In genomic region chr3:44509393-44509921, GRCh38 we compare ENCODE assay signal across 8 cellular contexts. TPM values are rescaled to one million over a fixed set of nuclear protein-coding genes. Genes with fewer than 3 reads are reported as not detected.
DNase-seq lines count a peak whose midpoint lies in the region; ATAC-seq, FAIRE-seq and TF ChIP-seq lines count a peak whose summit lies in the region.

No MANE protein-coding gene starts in this region.

- no peak for TF ChIP-seq POLR2A in H54 (IDR thresholded peaks at IDR 0.05; ENCODE audit: low read depth, low read length)
- no peak for TF ChIP-seq POLR2A in heart left ventricle (IDR thresholded peaks at IDR 0.05)
- TF ChIP-seq POLR2A in gastrocnemius medialis (IDR thresholded peaks at IDR 0.05) = no peak

- DNase-seq in BE2C (no peak), H54 (ENCODE audit: insufficient read length, low spot score) (peak; percentile 15), WTC11 (ENCODE audit: low spot score) (no peak), heart left ventricle (no peak), gastrocnemius medialis (peak in 1 of 2 donors; percentile 15), NCI-H1417 (lab: John Stamatoyannopoulos, UW) (no peak)
- no peak for DNase-seq in activated CD4-positive, CD25-positive, alpha-beta regulatory T cell treated with anti-CD3 and anti-CD28 coated beads, Interleukin-2, amount 50 U/mL, for 72 hours

- H3K36me3 ChIP-seq in BE2C (no peaks in the 10 kb centered on the region), heart left ventricle (peaks cover 0 to 10% (median 0%) of the 10 kb centered on the region in 9 donors), gastrocnemius medialis (peaks cover 0 to 7% of the 10 kb centered on the region in 2 donors)

- H3K27ac Mint-ChIP-seq in WTC11 = no peak overlapping the region; the same call in 1 of the 2 replicates

- POLR2A ChIA-PET in WTC11 (lab: Charles Lee) = interaction anchor here (2.0 kb wide), 1 partner anchor 171 kb away, joined by 8 read pairs; the partner anchor contains the start of gene TCAIM

- no peak for ATAC-seq in WTC11
- peak in 3 of 4 donors; percentile 14 to 36 (median 28) for ATAC-seq in heart left ventricle
- ATAC-seq in gastrocnemius medialis = no peak
- no peak for ATAC-seq in GM19467 (IDR thresholded peaks at IDR 0.05; ENCODE audit: unreplicated experiment)

- H3K9me3 Mint-ChIP-seq in WTC11 = no peaks in the 10 kb centered on the region

- H3K36me3 Mint-ChIP-seq in WTC11 = peaks cover 8% of the 10 kb centered on the region; the same call in 1 of the 2 replicates

- in situ Hi-C loops in gastrocnemius medialis (cut with MboI; ENCODE audit: low sequenced_read_pairs in 4 of 4) = loop anchor here in 1 of 4 donors (25.0 kb wide), 1 partner anchor 172 kb away; the partner anchor contains the start of gene TCAIM

- H3K27ac ChIP-seq in heart left ventricle = peak overlapping the region in 10 of 12 donors; percentile 79 to 94 (median 90)
- peak overlapping the region; percentile 88 to 91 (median 89) for H3K27ac ChIP-seq in gastrocnemius medialis

- 30 to 58% (median 36%) methylated on average over 2 of the region's 2 CpGs for WGBS in heart left ventricle, 4 donors

- intact Hi-C loops in heart left ventricle (cut with DNase I) (no loop called here), gastrocnemius medialis (cut with DNase I; ENCODE audit: low total_unique reads) (loop anchor here (5.0 kb wide), 1 partner anchor 187 kb away; no protein-coding TSS in a partner anchor)

- H3K27me3 ChIP-seq in BE2C (no peaks in the 10 kb centered on the region), heart left ventricle (no peaks in the 10 kb centered on the region), gastrocnemius medialis (no peaks in the 10 kb centered on the region)

- H3K9me3 ChIP-seq in BE2C (no peaks in the 10 kb centered on the region), heart left ventricle (peaks cover 0 to 9% (median 0%) of the 10 kb centered on the region in 12 donors), gastrocnemius medialis (no peaks in the 10 kb centered on the region)

- H3K27me3 Mint-ChIP-seq in WTC11 (ENCODE audit: low read depth) = peaks cover 3% of the 10 kb centered on the region; the same call in 1 of the 2 replicates

- H3K4me3 Mint-ChIP-seq in WTC11 = peak overlapping the region; percentile 93

- H3K4me1 ChIP-seq in BE2C (no peaks in the 10 kb centered on the region), heart left ventricle (peaks cover 0 to 29% (median 14%) of the 10 kb centered on the region in 12 donors), gastrocnemius medialis (peaks cover 13 to 15% of the 10 kb centered on the region in 2 donors)

- CTCF ChIA-PET in WTC11 (lab: Charles Lee) = no interaction called here

- peak overlapping the region; percentile 79 for H3K4me3 ChIP-seq in BE2C (ENCODE audit: low read depth, low read length)
- H3K4me3 ChIP-seq in heart left ventricle = peak overlapping the region; percentile 74 to 99 (median 92)
- H3K4me3 ChIP-seq in gastrocnemius medialis = peak overlapping the region; percentile 64 to 83 (median 77)

- TF ChIP-seq CTCF in BE2C (IDR thresholded peaks at IDR 0.05; ENCODE audit: low read depth, low read length) = no peak
- no peak for TF ChIP-seq CTCF in WTC11 (IDR thresholded peaks at IDR 0.05)
- no peak for TF ChIP-seq CTCF in heart left ventricle (IDR thresholded peaks at IDR 0.05)
- no peak for TF ChIP-seq CTCF in gastrocnemius medialis (IDR thresholded peaks at IDR 0.05 in 4 of 5, conservative IDR thresholded peaks at IDR 0.05 in 1 of 5)

- no peak for FAIRE-seq in H54 (lab: Jason Lieb, UNC)

- peaks cover 42% of the 10 kb centered on the region for H3K4me1 Mint-ChIP-seq in WTC11

TF ChIP-seq in WTC11, 78 proteins besides CTCF, POLR2A, EP300 and RAD21 (continues in another document):
- TF ChIP-seq ZNF671 (CRISPR knock-in tag; IDR thresholded peaks at IDR 0.05) (no peak), CREB1 (CRISPR knock-in tag; IDR thresholded peaks at IDR 0.05) (no peak), EMX1 (CRISPR knock-in tag; IDR thresholded peaks at IDR 0.05) (no peak), FOXP1 (CRISPR knock-in tag; IDR thresholded peaks at IDR 0.05; ENCODE audit: borderline replicate concordance) (no peak), GABPB1 (CRISPR knock-in tag; IDR thresholded peaks at IDR 0.05) (no peak), SMAD3 (CRISPR knock-in tag; IDR thresholded peaks at IDR 0.05; ENCODE audit: borderline replicate concordance) (no peak), CDX4 (CRISPR knock-in tag; IDR thresholded peaks at IDR 0.05; ENCODE audit: borderline replicate concordance) (no peak), AR (CRISPR knock-in tag; IDR thresholded peaks at IDR 0.05) (no peak), CBFB (CRISPR knock-in tag; IDR thresholded peaks at IDR 0.05; ENCODE audit: low read depth) (no peak), ZNF425 (CRISPR knock-in tag; conservative IDR thresholded peaks at IDR 0.05) (no peak), ELF4 (CRISPR knock-in tag; IDR thresholded peaks at IDR 0.05; ENCODE audit: low read depth) (no peak), NFYB (CRISPR knock-in tag; conservative IDR thresholded peaks at IDR 0.05; ENCODE audit: low read depth) (no peak), ZNF317 (CRISPR knock-in tag; IDR thresholded peaks at IDR 0.05; ENCODE audit: borderline replicate concordance, low read depth) (no peak), NR3C1 (CRISPR knock-in tag; conservative IDR thresholded peaks at IDR 0.05; ENCODE audit: low read depth) (no peak), E2F1 (CRISPR knock-in tag; IDR thresholded peaks at IDR 0.05) (no peak), ZNF416 (CRISPR knock-in tag; IDR thresholded peaks at IDR 0.05) (no peak)

RNA-seq across cellular contexts. Expression of gene ZNF445, which starts 32.0 kb away (rescaled TPM):
- 4.2 TPM for polyA plus RNA-seq in BE2C (2012; ENCODE audit: insufficient read depth, insufficient read length, low read depth)
- total RNA-seq in WTC11 (2021) = 20.3 to 27.7 TPM (median 26.0 TPM) in 3 replicates
- total RNA-seq in heart left ventricle = 10 to 100 TPM in 7 of 9 donors, 1 to 10 TPM in 2; 5.7 to 19.9 (median 12.3) TPM
- 1 to 10 TPM; 4.9 to 5.4 TPM for polyA plus RNA-seq in heart left ventricle
- total RNA-seq in gastrocnemius medialis = 1 to 10 TPM; 3.6 to 6.2 (median 3.8) TPM

RNA-seq across cellular contexts. Expression of gene ZKSCAN7, which starts 45.5 kb away (rescaled TPM):
- polyA plus RNA-seq in BE2C (2012; ENCODE audit: insufficient read depth, insufficient read length, low read depth) = 2.8 TPM
- total RNA-seq in WTC11 (2021) (8.3 to 9.4 TPM (median 8.9 TPM) in 3 replicates), heart left ventricle (1 to 10 TPM; 1.2 to 3.7 (median 2.3) TPM), gastrocnemius medialis (1 to 10 TPM; 1.0 to 1.6 (median 1.4) TPM)
- polyA plus RNA-seq in heart left ventricle = 1 to 10 TPM; 1.3 to 2.1 TPM

Comparison
In these comparisons a context has a peak if more than half of its experiments do, and no peak if none do; other contexts are left out.
1. ATAC-seq: peak in heart left ventricle (3 of 4); none in WTC11 (single experiment), gastrocnemius medialis (0 of 2) and GM19467 (single experiment).
2. Peak in every context shown above with its lines, with median percentiles within 50 percentile points of each other: H3K4me3 ChIP-seq.